Comparison of ENCODE assay signal across 18 cellular contexts in genomic region chr1:174222166-174222949, GRCh38.
DNase-seq lines count a peak whose midpoint lies in the region; ATAC-seq, FAIRE-seq and TF ChIP-seq lines count a peak whose summit lies in the region.
"Had no signal": no experiment of that assay in that cellular context is flagged by ENCODE, and none has a peak within 500 bp of the region (broad histone marks: within the 10 kb centered on the region; RNA-seq: fewer than 3 reads in every experiment).

No MANE protein-coding gene starts in this region.

- POLR2A ChIA-PET in SK-N-SH (lab: Yijun Ruan, JAX) = no interaction called here

- no peak for ATAC-seq in HG02798 (IDR thresholded peaks at IDR 0.05; ENCODE audit: poor library complexity, unreplicated experiment)
- ATAC-seq: lower lobe of right lung, WTC11 had no signal

- H3K4me1 Mint-ChIP-seq in astrocyte (ENCODE audit: low read depth, unreplicated experiment) = no peaks in the 10 kb centered on the region
- H3K4me1 Mint-ChIP-seq: WTC11 had no signal

- H3K27me3 ChIP-seq in astrocyte (ENCODE audit: insufficient read depth, low read length) (no peaks in the 10 kb centered on the region), HAP-1 (ENCODE audit: low read depth) (no peaks in the 10 kb centered on the region), SK-N-SH (ENCODE audit: insufficient read depth) (no peaks in the 10 kb centered on the region)

- peaks cover 14% of the 10 kb centered on the region for H4K20me1 ChIP-seq in astrocyte (ENCODE audit: insufficient read depth, low read length)
- peaks cover 6% of the 10 kb centered on the region; the same call in 1 of the 2 replicates for H4K20me1 ChIP-seq in SK-N-SH (ENCODE audit: insufficient read depth)

- no peaks in the 10 kb centered on the region for H3K9me2 ChIP-seq in SK-N-SH

- peaks cover 5% of the 10 kb centered on the region for H3K9me3 Mint-ChIP-seq in astrocyte (ENCODE audit: unreplicated experiment)
- H3K9me3 Mint-ChIP-seq: CD4-positive, alpha-beta memory T cell had no signal

- H3K4me1 ChIP-seq in astrocyte (ENCODE audit: insufficient read depth, low read length) = no peaks in the 10 kb centered on the region
- no peaks in the 10 kb centered on the region for H3K4me1 ChIP-seq in HAP-1
- no peaks in the 10 kb centered on the region; a peak in 1 of 4 replicates for H3K4me1 ChIP-seq in SK-N-SH (ENCODE audit: control insufficient read depth in 1 of 2, insufficient read depth in 2 of 2, low read depth in 1 of 2, low read length in 1 of 2)
- H3K4me1 ChIP-seq: lower lobe of right lung had no signal

- TF ChIP-seq CTCF in AG09309 (IDR thresholded peaks at IDR 0.05; ENCODE audit: control insufficient read depth, insufficient read depth, low read depth, low read length, missing control alignments) (no peak), astrocyte (IDR thresholded peaks at IDR 0.05; ENCODE audit: insufficient read depth, low read depth, low read length) (no peak), SK-N-SH (IDR thresholded peaks at IDR 0.05) (no peak)

- H3K4me3 Mint-ChIP-seq in astrocyte (ENCODE audit: unreplicated experiment) = no peak overlapping the region
- H3K4me3 Mint-ChIP-seq: CD4-positive, alpha-beta memory T cell; WTC11 had no signal

- H3K4me2 ChIP-seq in astrocyte (ENCODE audit: low read length) = no peak overlapping the region
- H3K4me2 ChIP-seq in SK-N-SH = no peak overlapping the region

- H3K9me3 ChIP-seq in astrocyte (ENCODE audit: insufficient read depth, low read depth, low read length) (no peaks in the 10 kb centered on the region), HAP-1 (no peaks in the 10 kb centered on the region), SK-N-SH (peaks cover 5% of the 10 kb centered on the region; the same call in 1 of the 2 replicates)

- no peak for TF ChIP-seq EP300 in SK-N-SH (IDR thresholded peaks at IDR 0.05; ENCODE audit: borderline replicate concordance in 1 of 2, low read depth in 1 of 2, low read length in 1 of 2)

- WGBS in SK-N-SH (ENCODE audit: low lambda C conversion rate) = 88% methylated on average over 4 of the region's 4 CpGs

- H3K36me3 ChIP-seq in astrocyte (ENCODE audit: insufficient read depth, low read length) = no peaks in the 10 kb centered on the region
- H3K36me3 ChIP-seq in HAP-1 (replicated peaks) = no peaks in the 10 kb centered on the region; the same call in 1 of the 2 replicates
- H3K36me3 ChIP-seq in SK-N-SH (replicated peaks in 1 of 2; ENCODE audit: control insufficient read depth in 1 of 2, insufficient read depth in 2 of 2, low read length in 1 of 2) = peaks cover 6 to 10% of the 10 kb centered on the region in 2 experiments

- H2AFZ ChIP-seq in astrocyte (ENCODE audit: low read depth, low read length) (no peak overlapping the region), SK-N-SH (ENCODE audit: low read depth) (no peak overlapping the region)

- H3K27ac ChIP-seq in astrocyte (ENCODE audit: low read depth, low read length) (no peak overlapping the region), SK-N-SH (ENCODE audit: low read depth in 2 of 2, low read length in 1 of 2) (no peak overlapping the region)
- H3K27ac ChIP-seq: lower lobe of right lung had no signal

- DNase-seq in AG09309 (ENCODE audit: low read depth) (peak; percentile 63), HCEC 1CT (peak; percentile 83), astrocyte (ENCODE audit: low read depth) (peak; percentile 90), hepatic stellate cell (ENCODE audit: low spot score) (peak; percentile 9), NCI-H1436 treated with DMSO at 0.1 percent for 48 hours (lab: John Stamatoyannopoulos, UW) (no peak), HAP-1 (ENCODE audit: low spot score in 2 of 2) (no peak), SK-N-SH (no peak)
- DNase-seq: activated effector memory CD4-positive, alpha-beta T cell treated with Interleukin-2 at 50 U/mL for 16 hours; CD4-positive, alpha-beta memory T cell; head of caudate nucleus; lower lobe of right lung; NCI-H1092 treated with DMSO at 0.1 percent for 48 hours; occipital lobe; stimulated activated CD4-positive, alpha-beta T cell treated with anti-CD3 and anti-CD28 coated beads, Interleukin-15, amount 100 ng/mL, for 24 hours; stimulated activated CD8-positive, alpha-beta memory T cell treated with anti-CD3 and anti-CD28 coated beads, Interleukin-4, amount 100 ng/mL, for 48 hours had no signal

- CTCF ChIA-PET in SK-N-SH (lab: Yijun Ruan, JAX) = interaction anchor here (1.4 kb wide), 1 partner anchor 517 kb away, joined by 4 read pairs; no protein-coding TSS in a partner anchor

- H3K27ac Mint-ChIP-seq in astrocyte (ENCODE audit: unreplicated experiment) = no peak overlapping the region
- H3K27ac Mint-ChIP-seq: WTC11 had no signal

- H3K4me3 ChIP-seq in AG09309 (ENCODE audit: control insufficient read depth, low read depth, low read length) (no peak overlapping the region), astrocyte (ENCODE audit: insufficient read depth, low read depth, low read length) (no peak overlapping the region), HAP-1 (no peak overlapping the region), SK-N-SH (ENCODE audit: low read depth in 2 of 2, low read length in 1 of 2) (no peak overlapping the region)
- H3K4me3 ChIP-seq: lower lobe of right lung had no signal

- in situ Hi-C loops in HAP-1 (cut with MboI; ENCODE audit: low sequenced_read_pairs) = no loop called here

- H3K27me3 Mint-ChIP-seq in astrocyte (ENCODE audit: low read depth, unreplicated experiment) = no peaks in the 10 kb centered on the region
- H3K27me3 Mint-ChIP-seq: CD4-positive, alpha-beta memory T cell had no signal

- H3K9ac ChIP-seq in astrocyte (ENCODE audit: low read length) (no peak overlapping the region), SK-N-SH (no peak overlapping the region)

- no peaks in the 10 kb centered on the region for H3F3A ChIP-seq in SK-N-SH (replicated peaks; ENCODE audit: insufficient read depth)

- H3K36me3 Mint-ChIP-seq in astrocyte (ENCODE audit: low read depth, unreplicated experiment) = peaks cover 9% of the 10 kb centered on the region

- FAIRE-seq in astrocyte (lab: Jason Lieb, UNC) = no peak
- FAIRE-seq: colon had no signal

- TF ChIP-seq RAD21 in SK-N-SH (IDR thresholded peaks at IDR 0.05; ENCODE audit: low read length) = no peak

- H3K79me2 ChIP-seq in astrocyte (ENCODE audit: insufficient read depth, low read length) = peaks cover 7% of the 10 kb centered on the region
- H3K79me2 ChIP-seq in SK-N-SH (ENCODE audit: insufficient read depth) = peaks cover 3% of the 10 kb centered on the region; the same call in 1 of the 2 replicates

TF ChIP-seq in SK-N-SH, 30 proteins besides CTCF, POLR2A, EP300 and RAD21:
- no peak for TF ChIP-seq GATA2 (CRISPR knock-in tag; IDR thresholded peaks at IDR 0.05)
- no peak for TF ChIP-seq MXI1 (IDR thresholded peaks at IDR 0.05; ENCODE audit: low read depth, low read length)
TF ChIP-seq in SK-N-SH: peak in this region for 0.

Comparison
In these comparisons a context has a peak if more than half of its experiments do, and no peak if none do; other contexts are left out.
1. DNase-seq: peak in AG09309 (single experiment), HCEC 1CT (single experiment), astrocyte (single experiment) and hepatic stellate cell (single experiment); none in NCI-H1436 treated with DMSO at 0.1 percent for 48 hours (single experiment), HAP-1 (0 of 2) and SK-N-SH (single experiment).